In the genomic region with DNA sequence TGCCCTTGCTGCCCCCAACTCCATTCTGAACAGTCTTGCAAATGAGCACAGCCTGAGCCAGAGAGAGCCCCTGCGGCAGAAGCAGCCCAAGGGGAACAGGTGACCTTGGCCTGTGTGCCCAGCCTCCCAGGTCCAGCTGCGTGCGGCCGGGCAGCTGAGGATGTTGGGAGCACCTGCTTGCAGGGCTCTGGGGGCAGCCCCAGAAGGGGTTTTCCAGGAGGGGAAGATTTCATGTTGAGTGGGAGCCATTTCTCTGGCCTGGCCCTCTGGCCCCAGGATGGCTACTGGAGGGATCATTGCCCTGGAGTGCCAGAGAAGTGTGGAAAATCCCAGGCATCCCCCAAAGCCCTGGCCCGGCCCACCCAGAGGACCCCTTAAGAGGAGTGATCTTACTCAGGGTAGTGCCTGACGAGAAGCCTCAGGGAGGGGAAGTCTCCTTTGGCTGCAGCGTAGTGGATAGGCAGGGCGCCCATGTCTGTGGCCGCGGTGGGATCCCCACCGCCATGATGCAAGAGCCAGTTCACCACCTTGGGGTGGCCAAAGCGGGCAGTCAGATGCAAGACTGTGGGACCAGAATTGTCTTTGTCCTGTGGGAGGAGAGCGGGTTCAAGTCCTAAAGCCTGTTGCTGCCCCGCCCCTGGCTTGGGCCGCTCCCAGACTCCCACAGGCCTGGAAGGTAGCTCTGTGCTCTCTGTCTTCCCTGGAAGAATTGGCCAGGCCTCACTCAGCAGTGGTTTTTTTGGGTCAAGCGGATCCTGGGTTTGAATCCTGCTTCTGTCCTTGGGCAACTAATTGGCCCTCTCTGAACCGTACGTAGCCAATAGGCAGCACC, we compare ENCODE assay signal across 17 cellular contexts. TPM values are rescaled to one million over a fixed set of nuclear protein-coding genes. Genes with fewer than 3 reads are reported as not detected.
DNase-seq lines count a peak whose midpoint lies in the region; ATAC-seq, FAIRE-seq and TF ChIP-seq lines count a peak whose summit lies in the region.
"Had no signal": no experiment of that assay in that cellular context is flagged by ENCODE, and none has a peak within 500 bp of the region (broad histone marks: within the 10 kb centered on the region; RNA-seq: fewer than 3 reads in every experiment).

No MANE protein-coding gene starts in this region.

- in situ Hi-C loops in GM12878 (cut with MboI), result no loop called here

- POLR2A ChIA-PET in GM10248 (lab: Yijun Ruan, JAX) (no interaction called here), GM12878 (lab: Charles Lee) (no interaction called here)

- no peak overlapping the region for H3K4me2 ChIP-seq in GM12878 (ENCODE audit: control insufficient read depth, insufficient read depth)

- no peak for TF ChIP-seq RAD21 in GM12878 (IDR thresholded peaks at IDR 0.05; ENCODE audit: insufficient read depth, low read depth, low read length)

- no peak overlapping the region for H3K27ac ChIP-seq in GM12878 (ENCODE audit: control insufficient read depth, insufficient read depth)
- H3K27ac ChIP-seq: C4-2B, parathyroid adenoma had no signal

- H3K4me3 ChIP-seq in GM12878, result no peak overlapping the region

- TF ChIP-seq POLR2A in GM12878 (IDR thresholded peaks at IDR 0.05; ENCODE audit: low read depth, low read length), result no peak

- no peak for FAIRE-seq in GM12878 (lab: Jason Lieb, UNC)

- no peak for TF ChIP-seq EP300 in GM12878 (IDR thresholded peaks at IDR 0.05; ENCODE audit: borderline replicate concordance in 1 of 2, control insufficient read depth in 1 of 2, low read depth in 2 of 2, low read length in 2 of 2)

- CTCF ChIA-PET in GM10248 (lab: Yijun Ruan, JAX), result interaction anchor here (1.3 to 1.7 kb wide), 3 partner anchors 9 to 12 kb away, joined by 4 read pairs; no protein-coding TSS in a partner anchor
- CTCF ChIA-PET in GM12878 (lab: Yijun Ruan, JAX), result interaction anchor here (1.2 kb wide), 1 partner anchor 11 kb away, joined by 5 read pairs; no protein-coding TSS in a partner anchor

- TF ChIP-seq CTCF in GM10248 (IDR thresholded peaks at IDR 0.05; ENCODE audit: control extremely low read depth, extremely low read depth, low read depth, missing control alignments), result no peak
- no peak for TF ChIP-seq CTCF in GM12878 (IDR thresholded peaks at IDR 0.05 in 2 of 3, conservative IDR thresholded peaks at IDR 0.05 in 1 of 3; ENCODE audit: control insufficient read depth in 2 of 3, extremely low read depth in 1 of 3, insufficient read depth in 1 of 3, low read depth in 3 of 3, low read length in 3 of 3)

- WGBS in GM12878 (ENCODE audit: insufficient coverage, insufficient replicate concordance, low lambda C conversion rate, missing lambda C conversion rate), result 62% methylated on average over 18 of the region's 18 CpGs

- no peak overlapping the region for H2AFZ ChIP-seq in GM12878 (ENCODE audit: control insufficient read depth, low read depth, low read length)

- H3K9ac ChIP-seq in GM12878 (ENCODE audit: control insufficient read depth, insufficient read depth, low read length), result no peak overlapping the region
- H3K9ac ChIP-seq: parathyroid adenoma had no signal

- intact Hi-C loops in GM12878 (cut with micrococcal nuclease; ENCODE audit: unreplicated experiment), result no loop called here

- H3K36me3 ChIP-seq in GM12878 (ENCODE audit: control insufficient read depth in 2 of 2, insufficient read depth in 2 of 2, low read length in 1 of 2), result no peaks in the 10 kb centered on the region

- H3K79me2 ChIP-seq in GM12878 (ENCODE audit: control insufficient read depth, insufficient read depth, low read length), result no peaks in the 10 kb centered on the region
- H3K79me2 ChIP-seq: parathyroid adenoma had no signal

- SMC1A ChIA-PET in GM12878 (lab: Charles Lee; ENCODE audit: uncharacterized antibody, unreplicated experiment), result no interaction called here

- no peaks in the 10 kb centered on the region for H4K20me1 ChIP-seq in GM12878 (ENCODE audit: control insufficient read depth, insufficient read depth)

- no peaks in the 10 kb centered on the region for H3K4me1 ChIP-seq in GM12878 (ENCODE audit: control insufficient read depth, insufficient read depth, low read length)

- no TSS peak for BruUV-seq in GM12878 (replicated peaks; lab: Mats Ljungman, UMichigan)

- DNase-seq in Ammon's horn (ENCODE audit: low spot score) (peak; percentile 5), GM10248 (ENCODE audit: extremely low spot score) (peak; percentile 41), GM12878 (ENCODE audit: low read depth, low spot score) (no peak), mesenteric fat pad (ENCODE audit: low spot score) (peak; percentile 90), EL (no peak), superior temporal gyrus (ENCODE audit: extremely low spot score) (no peak), foreskin melanocyte (no peak)
- DNase-seq: activated CD8-positive, alpha-beta T cell treated with anti-CD3 and anti-CD28 coated beads, Interleukin-2, amount 10 ng/mL, durations not matched to agents 7 days and 5 days; activated naive CD8-positive, alpha-beta T cell treated with anti-CD3 and anti-CD28 coated beads for 36 hours; hypothalamus; mesendoderm; NCI-H1092 treated with DMSO at 0.1 percent for 48 hours had no signal

- peaks cover 0 to 7% of the 10 kb centered on the region in 2 experiments for H3K27me3 ChIP-seq in GM12878 (replicated peaks in 1 of 2; ENCODE audit: control insufficient read depth in 2 of 2, insufficient read depth in 2 of 2, low read length in 1 of 2)

- no peaks in the 10 kb centered on the region for H3K9me3 ChIP-seq in GM12878 (replicated peaks; ENCODE audit: control insufficient read depth, insufficient read depth, low read length)

- RAD21 ChIA-PET in GM12878 (lab: Charles Lee; ENCODE audit: unreplicated experiment), result no interaction called here

- ATAC-seq in GM12878, result peak; percentile 63
- no peak for ATAC-seq in HG03469 (IDR thresholded peaks at IDR 0.05; ENCODE audit: unreplicated experiment)
- ATAC-seq: activated CD8-positive, alpha-beta T cell treated with anti-CD3 and anti-CD28 coated beads, Interleukin-2, amount 10 ng/mL, durations not matched to agents 7 days and 5 days had no signal

TF ChIP-seq in GM12878, 131 proteins besides CTCF, POLR2A, EP300 and RAD21 (continues in another document):
- no peak for TF ChIP-seq SUZ12 (IDR thresholded peaks at IDR 0.05; ENCODE audit: unreplicated experiment)
- TF ChIP-seq EZH2 (IDR thresholded peaks at IDR 0.05; ENCODE audit: borderline replicate concordance, control insufficient read depth, low read depth, low read length), result no peak

RNA-seq across cellular contexts. Expression of gene RNU1-4, which starts 20.5 kb away (rescaled TPM):
- total RNA-seq in GM12878 (2013; cell fraction: nucleolus; rRNA removed), result under 0.01 TPM in 2 replicates
- total RNA-seq in GM12878 (2014; rRNA removed) (under 0.01 TPM in 2 replicates), GM12878 (2014; rRNA removed; fragmentation: Illumina TruSeq; extraction: Trizol) (20,946 and 25,634 TPM in 2 replicates), GM12878 (2021) (2,403 and 2,678 TPM in 2 replicates), mesenteric fat pad (6,165 TPM)
- not detected for polyA plus RNA-seq in GM12878 (2011; ENCODE audit: low read depth)
- polyA plus RNA-seq in GM12878 (2011; rRNA removed) (82.4 and 113 TPM in 2 replicates), GM12878 (2014; fragmentation: Illumina TruSeq; extraction: Trizol) (not detected in 2 replicates), GM12878 (2014; fragmentation: Nextera tagmentation; extraction: Ambion mirVana) (1 to 10 TPM; 4.5 to 4.9 TPM), GM12878 (2014; rRNA removed) (not detected in 2 replicates), GM12878 (2016; fragmentation: Nextera tagmentation; extraction: Ambion mirVana) (1 to 10 TPM; 2.6 to 3.6 TPM)
- polyA plus RNA-seq in GM12878 (2011; cell fraction: cytosol; rRNA removed), result under 0.01 TPM in 1 of 2 replicates, not detected in the other
- polyA plus RNA-seq in GM12878 (2011; cell fraction: nucleus; rRNA removed), result under 0.01 TPM in 2 replicates
- 66.2 TPM in 1 of 2 replicates, not detected in the other for polyA plus RNA-seq in GM12878 (2012)
- polyA minus RNA-seq in GM12878 (2011; rRNA and poly(A)+ RNA removed), result under 0.01 and 12,429 TPM in 2 replicates
- polyA minus RNA-seq in GM12878 (2011; cell fraction: cytosol; rRNA and poly(A)+ RNA removed), result 90,580 and 95,504 TPM in 2 replicates
- 67,711 and 110,374 TPM in 2 replicates for polyA minus RNA-seq in GM12878 (2011; cell fraction: nucleus; rRNA and poly(A)+ RNA removed)
- total RNA-seq: G401 had no signal
- polyA plus RNA-seq: esophagus had no signal

RNA-seq across cellular contexts. Expression of gene RNU1-3, which starts 53.0 kb away (rescaled TPM):
- under 0.01 TPM in 2 replicates for total RNA-seq in GM12878 (2013; cell fraction: nucleolus; rRNA removed)
- under 0.01 TPM in 2 replicates for total RNA-seq in GM12878 (2014; rRNA removed)
- total RNA-seq in GM12878 (2014; rRNA removed; fragmentation: Illumina TruSeq; extraction: Trizol), result 20,946 and 25,634 TPM in 2 replicates
- 2,403 and 2,678 TPM in 2 replicates for total RNA-seq in GM12878 (2021)
- polyA plus RNA-seq in GM12878 (2011; ENCODE audit: low read depth), result not detected
- polyA plus RNA-seq in GM12878 (2011; rRNA removed), result 82.4 and 113 TPM in 2 replicates
- under 0.01 TPM in 1 of 2 replicates, not detected in the other for polyA plus RNA-seq in GM12878 (2011; cell fraction: cytosol; rRNA removed)
- under 0.01 TPM in 2 replicates for polyA plus RNA-seq in GM12878 (2011; cell fraction: nucleus; rRNA removed)
- 66.2 TPM in 1 of 2 replicates, not detected in the other for polyA plus RNA-seq in GM12878 (2012)
- not detected in 2 replicates for polyA plus RNA-seq in GM12878 (2014; fragmentation: Illumina TruSeq; extraction: Trizol)
- 1 to 10 TPM; 4.5 to 4.9 TPM for polyA plus RNA-seq in GM12878 (2014; fragmentation: Nextera tagmentation; extraction: Ambion mirVana)
- not detected in 2 replicates for polyA plus RNA-seq in GM12878 (2014; rRNA removed)
- polyA plus RNA-seq in GM12878 (2016; fragmentation: Nextera tagmentation; extraction: Ambion mirVana), result 1 to 10 TPM; 2.6 to 3.6 TPM
- polyA minus RNA-seq in GM12878 (2011; rRNA and poly(A)+ RNA removed), result under 0.01 and 12,429 TPM in 2 replicates
- 90,580 and 95,504 TPM in 2 replicates for polyA minus RNA-seq in GM12878 (2011; cell fraction: cytosol; rRNA and poly(A)+ RNA removed)
- 67,711 and 110,374 TPM in 2 replicates for polyA minus RNA-seq in GM12878 (2011; cell fraction: nucleus; rRNA and poly(A)+ RNA removed)
- 6,165 TPM for total RNA-seq in mesenteric fat pad
- total RNA-seq: G401 had no signal
- polyA plus RNA-seq: esophagus had no signal

Comparison
In these comparisons a context has a peak if more than half of its experiments do, and no peak if none do; other contexts are left out.
1. DNase-seq: peak in Ammon's horn (single experiment), GM10248 (single experiment) and mesenteric fat pad (single experiment); none in GM12878 (single experiment), EL (single experiment), superior temporal gyrus (single experiment) and foreskin melanocyte (single experiment).